ENCODE assay signal across 1 cellular context in the genomic region with DNA sequence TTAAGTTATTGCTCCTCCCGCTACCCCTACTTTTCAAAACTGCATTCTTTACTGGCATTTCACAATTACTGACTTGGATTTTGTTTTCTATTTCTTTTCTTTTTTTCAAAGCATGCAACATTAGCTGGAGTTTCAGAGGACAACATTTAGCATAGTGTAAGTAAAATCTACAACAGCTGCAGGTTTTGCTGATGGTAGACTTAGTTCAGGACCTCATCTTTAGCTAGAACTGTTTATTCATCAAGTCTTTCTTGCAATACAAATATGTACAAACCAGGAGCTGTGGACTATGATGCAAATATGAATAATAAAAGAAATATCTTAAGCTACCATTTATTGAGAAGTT.
TF ChIP-seq lines count a peak whose summit lies in the region.

No MANE protein-coding gene starts in this region.

TF ChIP-seq in HCT116, 20 proteins besides CTCF, POLR2A, EP300 and RAD21 (continued from another document):
- TF ChIP-seq, protein P1, sequence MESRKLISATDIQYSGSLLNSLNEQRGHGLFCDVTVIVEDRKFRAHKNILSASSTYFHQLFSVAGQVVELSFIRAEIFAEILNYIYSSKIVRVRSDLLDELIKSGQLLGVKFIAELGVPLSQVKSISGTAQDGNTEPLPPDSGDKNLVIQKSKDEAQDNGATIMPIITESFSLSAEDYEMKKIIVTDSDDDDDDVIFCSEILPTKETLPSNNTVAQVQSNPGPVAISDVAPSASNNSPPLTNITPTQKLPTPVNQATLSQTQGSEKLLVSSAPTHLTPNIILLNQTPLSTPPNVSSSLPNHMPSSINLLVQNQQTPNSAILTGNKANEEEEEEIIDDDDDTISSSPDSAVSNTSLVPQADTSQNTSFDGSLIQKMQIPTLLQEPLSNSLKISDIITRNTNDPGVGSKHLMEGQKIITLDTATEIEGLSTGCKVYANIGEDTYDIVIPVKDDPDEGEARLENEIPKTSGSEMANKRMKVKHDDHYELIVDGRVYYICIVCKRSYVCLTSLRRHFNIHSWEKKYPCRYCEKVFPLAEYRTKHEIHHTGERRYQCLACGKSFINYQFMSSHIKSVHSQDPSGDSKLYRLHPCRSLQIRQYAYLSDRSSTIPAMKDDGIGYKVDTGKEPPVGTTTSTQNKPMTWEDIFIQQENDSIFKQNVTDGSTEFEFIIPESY (IDR thresholded peaks at IDR 0.05; ENCODE audit: extremely low read depth, insufficient replicate concordance, low read length) = no peak
- TF ChIP-seq ZFX (IDR thresholded peaks at IDR 0.05) = no peak
- TF ChIP-seq EZH2 (IDR thresholded peaks at IDR 0.05) = no peak
- no peak for TF ChIP-seq SRF (IDR thresholded peaks at IDR 0.05; ENCODE audit: low read depth)
- TF ChIP-seq SP1 (IDR thresholded peaks at IDR 0.05; ENCODE audit: low read depth) = no peak
- TF ChIP-seq TCF7L2 (IDR thresholded peaks at IDR 0.05; ENCODE audit: borderline replicate concordance, extremely low read depth, insufficient read depth, insufficient read length) = no peak
- no peak for TF ChIP-seq ZNF274 (IDR thresholded peaks at IDR 0.05; ENCODE audit: low read depth, low read length)
- TF ChIP-seq CEBPB (IDR thresholded peaks at IDR 0.05; ENCODE audit: low read depth) = no peak
TF ChIP-seq in HCT116: peak in this region for 0.
